In genomic region chr5:159263569-159263905, GRCh38 we compare ENCODE assay signal across 1 cellular context.
TF ChIP-seq lines count a peak whose summit lies in the region.

No MANE protein-coding gene starts in this region.

TF ChIP-seq in HepG2, 621 proteins besides CTCF, POLR2A, EP300 and RAD21 (continued from another document):
- no peak for TF ChIP-seq ZHX2 (IDR thresholded peaks at IDR 0.05; ENCODE audit: low read depth)
- no peak for TF ChIP-seq ZHX2 (CRISPR knock-in tag; IDR thresholded peaks at IDR 0.05; ENCODE audit: borderline replicate concordance)
- TF ChIP-seq GATAD2A (CRISPR knock-in tag; IDR thresholded peaks at IDR 0.05), result no peak
- TF ChIP-seq NFIB (CRISPR knock-in tag; IDR thresholded peaks at IDR 0.05; ENCODE audit: borderline replicate concordance), result no peak
- TF ChIP-seq NFIC (IDR thresholded peaks at IDR 0.05; ENCODE audit: low read length), result no peak
- TF ChIP-seq ZNF746 (CRISPR knock-in tag; IDR thresholded peaks at IDR 0.05), result 0 out of 2 replicates have a peak, but pooled peaks have one; percentile 19
- TF ChIP-seq FOXO1 (CRISPR knock-in tag; IDR thresholded peaks at IDR 0.05), result no peak
- no peak for TF ChIP-seq POGK (CRISPR knock-in tag; conservative IDR thresholded peaks at IDR 0.05)
- 0 out of 2 replicates have a peak, but pooled peaks have one; percentile 20 for TF ChIP-seq SRY (CRISPR knock-in tag; IDR thresholded peaks at IDR 0.05)
- 0 out of 2 replicates have a peak, but pooled peaks have one; percentile 1 for TF ChIP-seq THAP8 (CRISPR knock-in tag; IDR thresholded peaks at IDR 0.05; ENCODE audit: borderline replicate concordance)
- TF ChIP-seq MTF1 (CRISPR knock-in tag; IDR thresholded peaks at IDR 0.05), result no peak
- no peak for TF ChIP-seq MAX (IDR thresholded peaks at IDR 0.05)
- TF ChIP-seq NR2F6 (IDR thresholded peaks at IDR 0.05), result no peak
- TF ChIP-seq NR2F6 (CRISPR knock-in tag; IDR thresholded peaks at IDR 0.05), result no peak
- TF ChIP-seq SRSF4 (IDR thresholded peaks at IDR 0.05; ENCODE audit: low read depth, low read length, poor library complexity, severe bottlenecking), result no peak
- TF ChIP-seq SNAI1 (CRISPR knock-in tag; IDR thresholded peaks at IDR 0.05; ENCODE audit: borderline replicate concordance), result no peak
- no peak for TF ChIP-seq CEBPZ (IDR thresholded peaks at IDR 0.05; ENCODE audit: low read length)
